12 cellular contexts compared by ENCODE assay signal in the genomic region with DNA sequence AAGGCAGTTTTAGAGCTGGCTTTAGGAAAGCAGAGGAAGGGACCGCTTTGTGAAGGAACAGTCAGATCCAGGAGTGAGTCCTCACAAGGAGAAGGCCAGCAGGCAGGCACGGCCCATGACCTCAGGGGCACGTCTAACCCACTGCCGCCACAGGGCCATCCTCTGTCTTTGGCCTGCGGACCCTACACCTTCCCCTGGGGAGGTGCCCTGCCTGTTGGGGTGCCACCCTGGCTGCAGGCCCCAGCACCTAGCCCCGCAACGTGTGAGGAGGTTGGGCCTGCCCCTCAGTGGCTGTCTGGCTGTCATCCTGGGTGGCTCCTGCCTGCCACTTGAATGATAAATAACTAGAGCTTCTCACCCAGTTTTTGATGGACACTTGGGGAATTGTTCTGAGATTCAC. TPM values are rescaled to one million over a fixed set of nuclear protein-coding genes. Genes with fewer than 3 reads are reported as not detected.
DNase-seq lines count a peak whose midpoint lies in the region; ATAC-seq and TF ChIP-seq lines count a peak whose summit lies in the region.
"Had no signal": no experiment of that assay in that cellular context is flagged by ENCODE, and none has a peak within 500 bp of the region (broad histone marks: within the 10 kb centered on the region; RNA-seq: fewer than 3 reads in every experiment).

No MANE protein-coding gene starts in this region.

- H3K9me3 Mint-ChIP-seq in activated CD4-positive, alpha-beta T cell treated with anti-CD3 and anti-CD28 coated beads, Interleukin-2, amount 10 ng/mL, durations not matched to agents 24 days and 14 days, result no peaks in the 10 kb centered on the region
- H3K9me3 Mint-ChIP-seq in activated naive CD8-positive, alpha-beta T cell (ENCODE audit: low read depth), result no peaks in the 10 kb centered on the region
- H3K9me3 Mint-ChIP-seq in mesothelial cell of epicardium, result no peaks in the 10 kb centered on the region
- H3K9me3 Mint-ChIP-seq: T-helper 2 cell treated with Interferon-gamma antibody and Interleukin-4, amounts not matched to agents 5 μg/mL and 100 μg/mL, for 36 hours had no signal

- H3K36me3 Mint-ChIP-seq in activated CD4-positive, alpha-beta T cell treated with anti-CD3 and anti-CD28 coated beads, Interleukin-2, amount 10 ng/mL, durations not matched to agents 24 days and 14 days (ENCODE audit: low read depth), result peaks cover 6% of the 10 kb centered on the region
- peaks cover 6% of the 10 kb centered on the region for H3K36me3 Mint-ChIP-seq in activated naive CD8-positive, alpha-beta T cell
- peaks cover 14% of the 10 kb centered on the region for H3K36me3 Mint-ChIP-seq in mesothelial cell of epicardium

- intact Hi-C loops in activated CD4-positive, alpha-beta T cell treated with anti-CD3 and anti-CD28 coated beads, Interleukin-2, amount 10 ng/mL, durations not matched to agents 24 days and 14 days (cut with micrococcal nuclease), result no loop called here

- no peak for DNase-seq in activated CD4-positive, alpha-beta T cell treated with anti-CD3 and anti-CD28 coated beads, Interleukin-2, amount 10 ng/mL, durations not matched to agents 24 days and 14 days
- no peak for DNase-seq in activated CD4-positive, alpha-beta T cell treated with anti-CD3 and anti-CD28 coated beads for 48 hours
- DNase-seq in mesothelial cell of epicardium (ENCODE audit: low spot score in 2 of 2, unreplicated experiment in 2 of 2) (no peak), substantia nigra (lab: John Stamatoyannopoulos, UW) (no peak)
- DNase-seq: 8988T, DMS153, KBM-7 had no signal

- ATAC-seq in HG02678 (IDR thresholded peaks at IDR 0.05; ENCODE audit: unreplicated experiment), result no peak
- ATAC-seq in GM21737 (IDR thresholded peaks at IDR 0.05; ENCODE audit: unreplicated experiment), result no peak
- ATAC-seq in GM19328 (IDR thresholded peaks at IDR 0.05; ENCODE audit: unreplicated experiment), result no peak

- TF ChIP-seq CTCF in mesothelial cell of epicardium (IDR thresholded peaks at IDR 0.05; ENCODE audit: unreplicated experiment), result no peak

- peak overlapping the region; percentile 87 for H3K27ac Mint-ChIP-seq in activated CD4-positive, alpha-beta T cell treated with anti-CD3 and anti-CD28 coated beads, Interleukin-2, amount 10 ng/mL, durations not matched to agents 24 days and 14 days
- peak overlapping the region; percentile 84 for H3K27ac Mint-ChIP-seq in activated naive CD8-positive, alpha-beta T cell
- peak overlapping the region; percentile 87 for H3K27ac Mint-ChIP-seq in mesothelial cell of epicardium

- no peaks in the 10 kb centered on the region for H3K27me3 Mint-ChIP-seq in activated CD4-positive, alpha-beta T cell treated with anti-CD3 and anti-CD28 coated beads, Interleukin-2, amount 10 ng/mL, durations not matched to agents 24 days and 14 days
- no peaks in the 10 kb centered on the region for H3K27me3 Mint-ChIP-seq in activated naive CD8-positive, alpha-beta T cell
- H3K27me3 Mint-ChIP-seq in mesothelial cell of epicardium (ENCODE audit: low read depth), result no peaks in the 10 kb centered on the region

- H3K27ac ChIP-seq in substantia nigra (ENCODE audit: low read depth, low read length, poor library complexity, severe bottlenecking), result peak overlapping the region; percentile 40

- H3K4me3 Mint-ChIP-seq in activated CD4-positive, alpha-beta T cell treated with anti-CD3 and anti-CD28 coated beads, Interleukin-2, amount 10 ng/mL, durations not matched to agents 24 days and 14 days, result peak overlapping the region; percentile 27
- peak overlapping the region; percentile 69 for H3K4me3 Mint-ChIP-seq in activated naive CD8-positive, alpha-beta T cell
- H3K4me3 Mint-ChIP-seq in mesothelial cell of epicardium, result no peak overlapping the region
- H3K4me3 Mint-ChIP-seq: T-helper 2 cell treated with Interferon-gamma antibody and Interleukin-4, amounts not matched to agents 5 μg/mL and 100 μg/mL, for 36 hours had no signal

- H3K4me1 Mint-ChIP-seq in activated CD4-positive, alpha-beta T cell treated with anti-CD3 and anti-CD28 coated beads, Interleukin-2, amount 10 ng/mL, durations not matched to agents 24 days and 14 days, result peaks cover 20% of the 10 kb centered on the region
- H3K4me1 Mint-ChIP-seq in activated naive CD8-positive, alpha-beta T cell (ENCODE audit: low read depth), result peaks cover 38% of the 10 kb centered on the region
- H3K4me1 Mint-ChIP-seq in mesothelial cell of epicardium, result peaks cover 28% of the 10 kb centered on the region

RNA-seq across cellular contexts. Expression of gene TRIM8, which starts 31.0 kb away (rescaled TPM):
- total RNA-seq in activated CD4-positive, alpha-beta T cell treated with anti-CD3 and anti-CD28 coated beads, Interleukin-2, amount 10 ng/mL, durations not matched to agents 24 days and 14 days, result 85.5 and 85.7 TPM in 2 replicates
- total RNA-seq in mesothelial cell of epicardium, result 74.3 to 85.3 TPM (median 79.2 TPM) in 3 replicates
